20 cellular contexts compared by ENCODE assay signal in genomic region chr3:150419959-150420358, GRCh38. TPM values are rescaled to one million over a fixed set of nuclear protein-coding genes. Genes with fewer than 3 reads are reported as not detected.
DNase-seq lines count a peak whose midpoint lies in the region; TF ChIP-seq lines count a peak whose summit lies in the region.
"Had no signal": no experiment of that assay in that cellular context is flagged by ENCODE, and none has a peak within 500 bp of the region (broad histone marks: within the 10 kb centered on the region; RNA-seq: fewer than 3 reads in every experiment).

No MANE protein-coding gene starts in this region.

- H3K9ac ChIP-seq in Loucy (ENCODE audit: low read depth, low read length, poor library complexity, severe bottlenecking) (no peak overlapping the region), mammary epithelial cell (ENCODE audit: insufficient read depth, low read length) (no peak overlapping the region)

- BruUV-seq in mammary epithelial cell (replicated peaks; lab: Mats Ljungman, UMichigan): no TSS peak

- H3K9me2 ChIP-seq in Loucy (replicated peaks; ENCODE audit: low read depth, low read length): no peaks in the 10 kb centered on the region

- H3K4me3 ChIP-seq in Loucy (ENCODE audit: low read length, poor library complexity, severe bottlenecking) (peak overlapping the region; percentile 86), mammary epithelial cell (replicated peaks in 1 of 3; ENCODE audit: insufficient read depth in 1 of 3, low read depth in 2 of 3, low read length in 3 of 3) (no peak overlapping the region)
- H3K4me3 ChIP-seq: cardiac muscle cell, lower lobe of right lung, SJSA1 had no signal

- H2AFZ ChIP-seq in Loucy (ENCODE audit: low read length) (no peak overlapping the region), mammary epithelial cell (ENCODE audit: low read depth, low read length) (no peak overlapping the region)

- CTCF ChIA-PET in mammary epithelial cell (lab: Charles Lee; ENCODE audit: low non-redundant PET): no interaction called here
- CTCF ChIA-PET in activated naive CD4-positive, alpha-beta T cell treated with anti-CD3 and anti-CD28 coated beads, Interleukin-2, amount 10 ng/mL, durations not matched to agents 7 days and 5 days (lab: Charles Lee): interaction anchor here (1.0 kb wide), 1 partner anchor 10 kb away, joined by 3 read pairs; no protein-coding TSS in a partner anchor

- H4K20me1 ChIP-seq in Loucy (ENCODE audit: insufficient read depth, low read length, poor library complexity, severe bottlenecking): peaks cover 94% of the 10 kb centered on the region
- no peaks in the 10 kb centered on the region for H4K20me1 ChIP-seq in mammary epithelial cell (ENCODE audit: insufficient read depth, low read length)

- no peak for TF ChIP-seq CTCF in Loucy (conservative IDR thresholded peaks at IDR 0.05; ENCODE audit: low read length)
- no peak for TF ChIP-seq CTCF in mammary epithelial cell (conservative IDR thresholded peaks at IDR 0.05 in 1 of 2, IDR thresholded peaks at IDR 0.05 in 1 of 2; ENCODE audit: extremely low read depth in 1 of 2, insufficient read depth in 1 of 2, low read depth in 1 of 2, low read length in 2 of 2)
- no peak for TF ChIP-seq CTCF in nephron progenitor cell (IDR thresholded peaks at IDR 0.05)

- in situ Hi-C loops in mammary epithelial cell (cut with MboI; ENCODE audit: low sequenced_read_pairs in 2 of 2): loop anchor here (10.0 kb wide), 1 partner anchor 75 kb away; no protein-coding TSS in a partner anchor

- H3K27me3 ChIP-seq in Loucy (ENCODE audit: insufficient read depth, low read length, poor library complexity, severe bottlenecking): no peaks in the 10 kb centered on the region
- H3K27me3 ChIP-seq in mammary epithelial cell (ENCODE audit: insufficient read depth, low read length): no peaks in the 10 kb centered on the region
- H3K27me3 ChIP-seq: cardiac muscle cell, SJSA1 had no signal

- DNase-seq in DMS79 (lab: John Stamatoyannopoulos, UW) (peak; percentile 46), mammary epithelial cell (no peak), nephron progenitor cell (no peak), NK-92 (lab: John Stamatoyannopoulos, UW; ENCODE audit: unreplicated experiment) (no peak), HuH-7.5 (ENCODE audit: low spot score) (no peak), AG08395 (ENCODE audit: low spot score) (no peak)
- DNase-seq in activated naive CD4-positive, alpha-beta T cell treated with anti-CD3 and anti-CD28 coated beads, Interleukin-2, amount 10 ng/mL, durations not matched to agents 7 days and 5 days: no peak
- DNase-seq: activated CD4-positive, alpha-beta T cell treated with anti-CD3 and anti-CD28 coated beads for 4 hours; activated naive CD4-positive, alpha-beta T cell treated with Interleukin-2 at 50 U/mL for 16 hours; activated T-cell treated with anti-CD3 and anti-CD28 coated beads, Interleukin-2, amount 50 U/mL, for 4 hours; amygdala; CD8-positive, alpha-beta T cell; DMS53; lower lobe of right lung; NCI-H1105 treated with DMSO at 0.1 percent for 48 hours; NCI-H2029 treated with DMSO at 0.1 percent for 48 hours had no signal

- no peaks in the 10 kb centered on the region for H3F3A ChIP-seq in Loucy (ENCODE audit: low read depth)

- H3K4me3 Mint-ChIP-seq in nephron progenitor cell: no peak overlapping the region
- no peak overlapping the region for H3K4me3 Mint-ChIP-seq in activated naive CD4-positive, alpha-beta T cell treated with anti-CD3 and anti-CD28 coated beads, Interleukin-2, amount 10 ng/mL, durations not matched to agents 7 days and 5 days
- H3K4me3 Mint-ChIP-seq: activated T-cell treated with anti-CD3 and anti-CD28 coated beads, Interleukin-2, amount 50 U/mL, for 4 hours; CD8-positive, alpha-beta T cell; T-helper 1 cell treated with Interleukin-12 subunit alpha and Interleukin-12 subunit beta and Interleukin-4 antibody, amounts not matched to agents 30 μg/mL and 1 μg/mL, for 36 hours had no signal

- H3K27ac ChIP-seq in mammary epithelial cell (ENCODE audit: insufficient read depth, low read depth, low read length): peak overlapping the region; percentile 46
- H3K27ac ChIP-seq: cardiac muscle cell, lower lobe of right lung, SJSA1 had no signal

- H3K79me2 ChIP-seq in Loucy (ENCODE audit: insufficient read depth, low read length) (peaks cover 98% of the 10 kb centered on the region), mammary epithelial cell (ENCODE audit: insufficient read depth, low read length) (peaks cover 97% of the 10 kb centered on the region)

- peaks cover 38% of the 10 kb centered on the region for H3K36me3 Mint-ChIP-seq in nephron progenitor cell (ENCODE audit: low read depth)
- H3K36me3 Mint-ChIP-seq in activated naive CD4-positive, alpha-beta T cell treated with anti-CD3 and anti-CD28 coated beads, Interleukin-2, amount 10 ng/mL, durations not matched to agents 7 days and 5 days: peaks cover 24% of the 10 kb centered on the region

- H3K27ac Mint-ChIP-seq in nephron progenitor cell: peak overlapping the region; percentile 5
- H3K27ac Mint-ChIP-seq in activated naive CD4-positive, alpha-beta T cell treated with anti-CD3 and anti-CD28 coated beads, Interleukin-2, amount 10 ng/mL, durations not matched to agents 7 days and 5 days: no peak overlapping the region
- H3K27ac Mint-ChIP-seq: CD8-positive, alpha-beta T cell; T-helper 1 cell treated with Interleukin-12 subunit alpha and Interleukin-12 subunit beta and Interleukin-4 antibody, amounts not matched to agents 30 μg/mL and 1 μg/mL, for 36 hours had no signal

- dilution Hi-C loops in mammary epithelial cell (cut with HindIII; ENCODE audit: low sequenced_read_pairs): no loop called here

- H3K4me2 ChIP-seq in Loucy (ENCODE audit: low read depth, low read length, poor library complexity, severe bottlenecking) (peak overlapping the region; percentile 93), mammary epithelial cell (ENCODE audit: insufficient read depth, low read depth, low read length) (no peak overlapping the region)

- peaks cover 7% of the 10 kb centered on the region; the same call in 1 of the 2 replicates for H3K36me3 ChIP-seq in Loucy (ENCODE audit: insufficient read depth, low read length)
- H3K36me3 ChIP-seq in mammary epithelial cell (ENCODE audit: insufficient read depth, low read length): peaks cover 7% of the 10 kb centered on the region
- H3K36me3 ChIP-seq: lower lobe of right lung had no signal

- intact Hi-C loops in mammary epithelial cell (cut with micrococcal nuclease): no loop called here

- H3K9me3 Mint-ChIP-seq in nephron progenitor cell: no peaks in the 10 kb centered on the region
- H3K9me3 Mint-ChIP-seq in activated naive CD4-positive, alpha-beta T cell treated with anti-CD3 and anti-CD28 coated beads, Interleukin-2, amount 10 ng/mL, durations not matched to agents 7 days and 5 days: no peaks in the 10 kb centered on the region
- H3K9me3 Mint-ChIP-seq: activated T-cell treated with anti-CD3 and anti-CD28 coated beads, Interleukin-2, amount 50 U/mL, for 4 hours; CD8-positive, alpha-beta T cell; T-helper 1 cell treated with Interleukin-12 subunit alpha and Interleukin-12 subunit beta and Interleukin-4 antibody, amounts not matched to agents 30 μg/mL and 1 μg/mL, for 36 hours had no signal

- peaks cover 75% of the 10 kb centered on the region for H3K4me1 ChIP-seq in Loucy (ENCODE audit: insufficient read depth, low read length, poor library complexity, severe bottlenecking)
- peaks cover 23% of the 10 kb centered on the region for H3K4me1 ChIP-seq in mammary epithelial cell (ENCODE audit: insufficient read depth, low read length)

- H3K9me3 ChIP-seq in Loucy (ENCODE audit: insufficient read depth, low read depth, low read length) (no peaks in the 10 kb centered on the region), mammary epithelial cell (replicated peaks; ENCODE audit: insufficient read depth, low read length) (no peaks in the 10 kb centered on the region)
- H3K9me3 ChIP-seq: lower lobe of right lung, SJSA1 had no signal

- H3K4me1 Mint-ChIP-seq in nephron progenitor cell: peaks cover 62% of the 10 kb centered on the region
- peaks cover 30% of the 10 kb centered on the region for H3K4me1 Mint-ChIP-seq in activated naive CD4-positive, alpha-beta T cell treated with anti-CD3 and anti-CD28 coated beads, Interleukin-2, amount 10 ng/mL, durations not matched to agents 7 days and 5 days

- H3K27me3 Mint-ChIP-seq in nephron progenitor cell (ENCODE audit: low read depth, poor library complexity): no peaks in the 10 kb centered on the region
- H3K27me3 Mint-ChIP-seq in activated naive CD4-positive, alpha-beta T cell treated with anti-CD3 and anti-CD28 coated beads, Interleukin-2, amount 10 ng/mL, durations not matched to agents 7 days and 5 days: no peaks in the 10 kb centered on the region

RNA-seq across cellular contexts. Expression of gene TSC22D2, which starts 11.9 kb away (rescaled TPM):
- 10 to 100 TPM; 16.3 to 38.8 TPM for total RNA-seq in mammary epithelial cell
- 8.3 TPM for polyA plus RNA-seq in mammary epithelial cell
- polyA minus RNA-seq in mammary epithelial cell: 34.7 TPM
